Comparison of ENCODE assay signal across 10 cellular contexts in the genomic region with DNA sequence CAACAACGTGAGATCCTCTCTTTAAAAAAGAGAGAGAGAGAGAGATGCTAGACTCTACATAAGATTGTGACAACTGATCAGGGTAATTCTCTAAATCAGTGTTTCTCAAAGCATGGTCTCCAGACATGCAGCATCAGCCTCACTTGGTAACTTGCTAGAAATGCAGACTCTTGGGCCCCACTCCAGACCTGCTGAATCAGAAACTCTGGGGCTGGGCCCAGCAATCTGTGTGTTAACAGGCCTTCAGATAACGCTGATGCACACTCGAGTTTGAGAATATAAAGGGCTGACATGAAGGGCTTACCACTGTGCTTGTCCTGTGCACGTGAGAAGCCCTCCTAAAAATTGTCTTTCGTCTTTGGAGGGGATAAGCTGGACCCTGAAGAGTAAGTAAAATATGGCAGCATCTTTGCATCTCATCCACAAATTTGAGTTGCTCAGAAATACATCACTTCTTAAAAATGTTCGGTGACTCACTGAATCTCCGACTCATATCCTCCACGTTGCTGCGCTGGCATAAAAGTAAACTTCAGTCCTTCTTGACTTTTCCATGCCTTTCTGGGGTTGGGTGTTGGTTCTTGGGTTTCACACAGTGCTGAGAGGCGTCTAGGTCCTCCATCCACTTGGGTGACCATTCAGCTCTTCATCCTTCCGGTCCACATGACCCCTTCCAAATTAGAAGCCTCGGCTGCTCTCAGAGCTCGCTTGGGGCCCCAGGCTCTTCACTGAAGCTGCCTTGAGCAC. TPM values are rescaled to one million over a fixed set of nuclear protein-coding genes. Genes with fewer than 3 reads are reported as not detected.
DNase-seq lines count a peak whose midpoint lies in the region; ATAC-seq lines count a peak whose summit lies in the region.
"Had no signal": no experiment of that assay in that cellular context is flagged by ENCODE, and none has a peak within 500 bp of the region (broad histone marks: within the 10 kb centered on the region; RNA-seq: fewer than 3 reads in every experiment).

No MANE protein-coding gene starts in this region.

- peaks cover 55% of the 10 kb centered on the region for H3K4me1 Mint-ChIP-seq in activated naive CD8-positive, alpha-beta T cell treated with anti-CD3 and anti-CD28 coated beads for 36 hours
- H3K4me1 Mint-ChIP-seq: neural crest cell had no signal

- H3K4me1 ChIP-seq in BLaER1, result peaks cover 99% of the 10 kb centered on the region

- peak overlapping the region; percentile 80; the same call in 1 of the 2 replicates for H3K9ac ChIP-seq in BLaER1

- H3K36me3 ChIP-seq in BLaER1, result no peaks in the 10 kb centered on the region

- H3K9me3 Mint-ChIP-seq in activated naive CD8-positive, alpha-beta T cell treated with anti-CD3 and anti-CD28 coated beads for 36 hours, result peaks cover under 1% of the 10 kb centered on the region
- H3K9me3 Mint-ChIP-seq: neural crest cell had no signal

- ATAC-seq in GM19023 (IDR thresholded peaks at IDR 0.05; ENCODE audit: unreplicated experiment) (no peak), HG03108 (IDR thresholded peaks at IDR 0.05; ENCODE audit: unreplicated experiment) (no peak)

- no peaks in the 10 kb centered on the region for H3K9me3 ChIP-seq in BLaER1

- H3K27ac Mint-ChIP-seq in activated naive CD8-positive, alpha-beta T cell treated with anti-CD3 and anti-CD28 coated beads for 36 hours, result peak overlapping the region; percentile 62

- H3K4me3 ChIP-seq in BLaER1, result no peak overlapping the region

- H3K27me3 Mint-ChIP-seq in activated naive CD8-positive, alpha-beta T cell treated with anti-CD3 and anti-CD28 coated beads for 36 hours, result no peaks in the 10 kb centered on the region

- H4K20me1 ChIP-seq in BLaER1, result no peaks in the 10 kb centered on the region

- peak overlapping the region; percentile 96 for H3K27ac ChIP-seq in BLaER1

- DNase-seq in HS-27A (ENCODE audit: low read depth), result peak; percentile 49
- DNase-seq in activated naive CD8-positive, alpha-beta T cell treated with anti-CD3 and anti-CD28 coated beads for 36 hours, result peak; percentile 23
- DNase-seq in kidney glomerular epithelial cell (lab: John Stamatoyannopoulos, UW), result peak; percentile 58
- DNase-seq in NAMALWA (ENCODE audit: low spot score), result no peak
- no peak for DNase-seq in T-helper 1 cell
- DNase-seq: MV-4-11 had no signal

- peaks cover under 1% of the 10 kb centered on the region for H3K36me3 Mint-ChIP-seq in activated naive CD8-positive, alpha-beta T cell treated with anti-CD3 and anti-CD28 coated beads for 36 hours

- no peak overlapping the region for H3K4me3 Mint-ChIP-seq in activated naive CD8-positive, alpha-beta T cell treated with anti-CD3 and anti-CD28 coated beads for 36 hours
- H3K4me3 Mint-ChIP-seq: neural crest cell had no signal

- H3K4me2 ChIP-seq in BLaER1, result peak overlapping the region; percentile 92

- H3K27me3 ChIP-seq in BLaER1, result no peaks in the 10 kb centered on the region

RNA-seq across cellular contexts. Expression of a gene that starts 26.1 kb away (rescaled TPM):
- total RNA-seq in activated naive CD8-positive, alpha-beta T cell treated with anti-CD3 and anti-CD28 coated beads for 36 hours, result 10 to 100 TPM in 1 of 2 experiments, 1 to 10 TPM in 1; 9.9 to 12.2 TPM

Comparison
In these comparisons a context has a peak if more than half of its experiments do, and no peak if none do; other contexts are left out.
1. DNase-seq: peak in HS-27A (single experiment), activated naive CD8-positive, alpha-beta T cell treated with anti-CD3 and anti-CD28 coated beads for 36 hours (single experiment) and kidney glomerular epithelial cell (single experiment); none in NAMALWA (single experiment) and T-helper 1 cell (0 of 5).